ENCODE assay signal across 7 cellular contexts in the genomic region with DNA sequence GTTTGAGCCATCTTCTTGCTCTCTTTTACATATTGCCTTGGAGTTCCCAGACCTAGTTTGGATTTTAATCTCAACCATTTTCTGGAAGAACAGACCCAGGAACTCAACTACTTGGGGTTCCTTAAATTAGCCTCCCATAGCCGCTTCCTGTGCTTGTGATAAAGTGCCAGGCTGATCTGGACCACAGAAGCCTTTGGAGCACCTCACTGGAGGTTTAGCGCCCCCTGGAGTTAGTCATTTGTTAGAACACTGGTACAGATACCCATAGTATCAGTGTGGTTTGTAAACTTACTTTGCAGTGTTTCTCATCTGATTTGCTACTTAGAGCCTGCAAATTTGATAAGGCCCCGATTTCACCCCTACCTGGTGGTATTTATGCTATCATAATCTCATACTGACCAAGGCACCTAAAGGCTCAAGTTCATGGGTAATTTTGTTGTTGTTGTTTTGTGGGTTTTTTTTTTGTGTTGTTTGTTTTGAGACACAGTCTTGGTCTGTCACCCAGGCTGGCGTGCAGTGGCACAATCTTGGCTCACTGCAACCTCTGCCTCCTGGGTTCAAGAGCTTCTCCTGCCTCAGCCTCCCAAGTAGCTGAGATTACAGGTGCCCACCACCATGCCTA. TPM values are rescaled to one million over a fixed set of nuclear protein-coding genes. Genes with fewer than 3 reads are reported as not detected.
DNase-seq lines count a peak whose midpoint lies in the region; ATAC-seq and TF ChIP-seq lines count a peak whose summit lies in the region.

No MANE protein-coding gene starts in this region.

- H3K9me3 Mint-ChIP-seq in activated naive CD8-positive, alpha-beta T cell treated with anti-CD3 and anti-CD28 coated beads for 36 hours = no peaks in the 10 kb centered on the region

- intact Hi-C loops in heart left ventricle (cut with DNase I) = loop anchor here (1.0 to 10.0 kb wide), 11 partner anchors 25 to 261 kb away; partner anchors contain the start of genes POP5 (in 3 of the 10), HNF1A (in 2 of the 10) and MLEC (in 2 of the 10)

- ATAC-seq in heart left ventricle = peak; percentile 70 to 85 (median 72)
- no peak for ATAC-seq in GM18511 (IDR thresholded peaks at IDR 0.05; ENCODE audit: unreplicated experiment)

- peaks cover 4 to 35% (median 27%) of the 10 kb centered on the region in 12 donors for H3K4me1 ChIP-seq in heart left ventricle

- H3K36me3 Mint-ChIP-seq in activated naive CD8-positive, alpha-beta T cell treated with anti-CD3 and anti-CD28 coated beads for 36 hours = peaks cover 24% of the 10 kb centered on the region

- peaks cover 12% of the 10 kb centered on the region; the same call in 1 of the 2 replicates for H3F3A ChIP-seq in SU-DHL-6 (ENCODE audit: insufficient read depth)

- no peaks in the 10 kb centered on the region for H3K27me3 ChIP-seq in SU-DHL-6 (ENCODE audit: low read length)
- H3K27me3 ChIP-seq in heart left ventricle = no peaks in the 10 kb centered on the region

- H3K9me3 ChIP-seq in SU-DHL-6 (ENCODE audit: insufficient read depth, low read length) = no peaks in the 10 kb centered on the region
- H3K9me3 ChIP-seq in heart left ventricle = no peaks in the 10 kb centered on the region

- no peaks in the 10 kb centered on the region for H3K36me3 ChIP-seq in SU-DHL-6 (ENCODE audit: low read length)
- peaks cover 4 to 61% (median 51%) of the 10 kb centered on the region in 9 donors for H3K36me3 ChIP-seq in heart left ventricle

- TF ChIP-seq POLR2A in heart left ventricle (IDR thresholded peaks at IDR 0.05) = no peak

- in situ Hi-C loops in GM13977 (cut with MboI; ENCODE audit: low pct_unique_long_range_greater_than_20kb, low sequenced_read_pairs, unreplicated experiment) = loop anchor here (10.0 kb wide), 2 partner anchors 69 to 129 kb away; partner anchors contain the start of genes CABP1 and POP5

- H3K9me2 ChIP-seq in SU-DHL-6 (replicated peaks; ENCODE audit: insufficient read depth, low read length) = no peaks in the 10 kb centered on the region

- DNase-seq in GM13977 (ENCODE audit: low spot score) (peak; percentile 85), NCI-H1436 (lab: John Stamatoyannopoulos, UW) (peak; percentile 77), heart left ventricle (peak in 4 of 5 donors; percentile 70 to 84 (median 74)), retina (peak; percentile 68)
- peak; percentile 61 for DNase-seq in activated naive CD8-positive, alpha-beta T cell treated with anti-CD3 and anti-CD28 coated beads for 36 hours

- H3K27me3 Mint-ChIP-seq in activated naive CD8-positive, alpha-beta T cell treated with anti-CD3 and anti-CD28 coated beads for 36 hours = no peaks in the 10 kb centered on the region

- H4K20me1 ChIP-seq in SU-DHL-6 (ENCODE audit: low read depth, low read length) = no peaks in the 10 kb centered on the region

- H2AFZ ChIP-seq in SU-DHL-6 (ENCODE audit: low read depth, low read length, severe bottlenecking) = no peak overlapping the region

- no peak overlapping the region for H3K4me3 Mint-ChIP-seq in activated naive CD8-positive, alpha-beta T cell treated with anti-CD3 and anti-CD28 coated beads for 36 hours

- peaks cover 34% of the 10 kb centered on the region for H3K4me1 Mint-ChIP-seq in activated naive CD8-positive, alpha-beta T cell treated with anti-CD3 and anti-CD28 coated beads for 36 hours

- H3K4me2 ChIP-seq in SU-DHL-6 (ENCODE audit: low read depth, low read length, poor library complexity, severe bottlenecking) = no peak overlapping the region

- no peak overlapping the region for H3K4me3 ChIP-seq in SU-DHL-6 (ENCODE audit: insufficient read depth, low read length, poor library complexity, severe bottlenecking)
- no peak overlapping the region for H3K4me3 ChIP-seq in heart left ventricle

- WGBS in heart left ventricle, 4 donors = 15 to 20% (median 18%) methylated on average over 4 of the region's 4 CpGs

- TF ChIP-seq CTCF in GM13977 (IDR thresholded peaks at IDR 0.05; ENCODE audit: extremely low read depth, insufficient read depth, missing control alignments) (peak; percentile 79), SU-DHL-6 (IDR thresholded peaks at IDR 0.05; ENCODE audit: insufficient read depth, low read length, poor library complexity, severe bottlenecking) (peak; percentile 58), heart left ventricle (IDR thresholded peaks at IDR 0.05) (peak; percentile 76 to 93 (median 88))

- H3K9ac ChIP-seq in SU-DHL-6 (ENCODE audit: low read length) = no peak overlapping the region

- H3K27ac Mint-ChIP-seq in activated naive CD8-positive, alpha-beta T cell treated with anti-CD3 and anti-CD28 coated beads for 36 hours = no peak overlapping the region

- H3K27ac ChIP-seq in SU-DHL-6 (ENCODE audit: low read depth, low read length) = no peak overlapping the region
- peak overlapping the region in 3 of 12 donors; percentile 3 to 28 (median 12) for H3K27ac ChIP-seq in heart left ventricle

- no peaks in the 10 kb centered on the region for H3K79me2 ChIP-seq in SU-DHL-6 (ENCODE audit: insufficient read depth, low read length)

RNA-seq across cellular contexts. Expression of gene UNC119B, which starts 3.7 kb away (rescaled TPM):
- total RNA-seq in activated naive CD8-positive, alpha-beta T cell treated with anti-CD3 and anti-CD28 coated beads for 36 hours = 10 to 100 TPM; 24.1 to 25.5 TPM
- total RNA-seq in heart left ventricle = 10 to 100 TPM in 6 of 9 donors, 1 to 10 TPM in 3; 9.1 to 12.6 (median 10.7) TPM
- 10 to 100 TPM in 1 of 2 donors, 1 to 10 TPM in 1; 3.9 to 13.7 TPM for polyA plus RNA-seq in heart left ventricle

RNA-seq across cellular contexts. Expression of gene ACADS, which starts 11.7 kb away (rescaled TPM):
- 10 to 100 TPM; 11.4 to 13.4 TPM for total RNA-seq in activated naive CD8-positive, alpha-beta T cell treated with anti-CD3 and anti-CD28 coated beads for 36 hours
- 100 to 1,000 TPM in 2 of 9 donors, 10 to 100 TPM in 7; 56.7 to 213 (median 78.8) TPM for total RNA-seq in heart left ventricle
- polyA plus RNA-seq in heart left ventricle = 10 to 100 TPM; 59.6 to 98.7 TPM

RNA-seq across cellular contexts. Expression of gene MLEC, which starts 27.0 kb away (rescaled TPM):
- total RNA-seq in activated naive CD8-positive, alpha-beta T cell treated with anti-CD3 and anti-CD28 coated beads for 36 hours = 10 to 100 TPM; 93.1 to 99.5 TPM
- 100 to 1,000 TPM in 7 of 9 donors, 10 to 100 TPM in 2; 91.0 to 150 (median 117) TPM for total RNA-seq in heart left ventricle
- polyA plus RNA-seq in heart left ventricle = 100 to 1,000 TPM in 1 of 2 donors, 10 to 100 TPM in 1; 39.2 to 111 TPM

Comparison
In these comparisons a context has a peak if more than half of its experiments do, and no peak if none do; other contexts are left out.
1. RNA of gene ACADS, which starts 11.7 kb away (total RNA-seq): 56.7 to 213 TPM in heart left ventricle; 11.4 to 13.4 TPM in activated naive CD8-positive, alpha-beta T cell treated with anti-CD3 and anti-CD28 coated beads for 36 hours; every median in the first group is over 4 times any median in the second.
2. Peak in every context shown above with its lines, with median percentiles within 50 percentile points of each other: DNase-seq and CTCF ChIP-seq.